In the genomic region with DNA sequence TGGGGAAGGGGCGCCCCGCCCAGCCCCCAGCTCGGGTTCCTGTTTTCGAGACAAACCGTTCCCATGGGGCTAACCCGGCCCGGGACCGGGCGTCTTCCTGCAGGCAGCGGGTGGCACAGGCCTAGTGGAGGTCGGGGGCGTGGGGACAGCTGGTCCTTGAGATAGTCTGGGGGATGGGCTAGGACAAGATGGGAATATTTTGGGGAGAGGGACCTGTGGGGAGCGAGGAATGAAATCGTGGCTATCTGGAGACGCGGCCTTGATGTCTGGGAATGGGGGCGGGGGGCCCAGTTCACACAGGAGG, we compare ENCODE assay signal across 8 cellular contexts. TPM values are rescaled to one million over a fixed set of nuclear protein-coding genes. Genes with fewer than 3 reads are reported as not detected.
DNase-seq lines count a peak whose midpoint lies in the region; ATAC-seq and TF ChIP-seq lines count a peak whose summit lies in the region.

No MANE protein-coding gene starts in this region.

- peak overlapping the region; percentile 55 to 87 for H3K27ac Mint-ChIP-seq in activated naive CD4-positive, alpha-beta T cell treated with anti-CD3 and anti-CD28 coated beads, Interleukin-2, amount 50 U/mL, for 72 hours

- H3K9me3 Mint-ChIP-seq in activated naive CD4-positive, alpha-beta T cell treated with anti-CD3 and anti-CD28 coated beads, Interleukin-2, amount 50 U/mL, for 72 hours = no peaks in the 10 kb centered on the region

- DNase-seq in GM13976 (ENCODE audit: low spot score) (peak; percentile 83), RPMI8226 (peak; percentile 62), hepatic stellate cell (ENCODE audit: low spot score) (no peak), NCI-H748 treated with DMSO at 0.1 percent for 48 hours (lab: John Stamatoyannopoulos, UW) (no peak), NCI-H1048 (lab: John Stamatoyannopoulos, UW) (no peak)
- peak; percentile 44 to 84 for DNase-seq in activated naive CD4-positive, alpha-beta T cell treated with anti-CD3 and anti-CD28 coated beads, Interleukin-2, amount 50 U/mL, for 72 hours (ENCODE audit: low spot score in 2 of 2)
- peak; percentile 61 to 66 for DNase-seq in stimulated activated CD4-positive, alpha-beta T cell treated with anti-CD3 and anti-CD28 coated beads, Interleukin-2, amount 100 ng/mL, for 24 hours

- in situ Hi-C loops in GM13976 (cut with MboI; ENCODE audit: low sequenced_read_pairs, unreplicated experiment) = no loop called here

- peak overlapping the region; percentile 44 for H3K4me3 ChIP-seq in iPS-11a (ENCODE audit: low read depth, low read length)

- H3K36me3 Mint-ChIP-seq in activated naive CD4-positive, alpha-beta T cell treated with anti-CD3 and anti-CD28 coated beads, Interleukin-2, amount 50 U/mL, for 72 hours = no peaks in the 10 kb centered on the region

- ATAC-seq in activated naive CD4-positive, alpha-beta T cell treated with anti-CD3 and anti-CD28 coated beads, Interleukin-2, amount 50 U/mL, for 72 hours = peak in 1 of 2 donors; percentile 40

- TF ChIP-seq CTCF in GM13976 (IDR thresholded peaks at IDR 0.05; ENCODE audit: borderline replicate concordance, control extremely low read depth, extremely low read depth, insufficient read depth, missing control alignments) = no peak

RNA-seq across cellular contexts. Expression of a gene that starts 1.2 kb away (rescaled TPM):
- total RNA-seq in activated naive CD4-positive, alpha-beta T cell treated with anti-CD3 and anti-CD28 coated beads, Interleukin-2, amount 50 U/mL, for 72 hours = 10 to 100 TPM; 12.5 to 12.6 TPM

RNA-seq across cellular contexts. Expression of a gene that starts 14.6 kb away (rescaled TPM):
- 1 to 10 TPM in 1 of 2 donors, under 1 TPM in 1; 0.87 to 2.3 TPM for total RNA-seq in activated naive CD4-positive, alpha-beta T cell treated with anti-CD3 and anti-CD28 coated beads, Interleukin-2, amount 50 U/mL, for 72 hours

RNA-seq across cellular contexts. Expression of a gene that starts 22.2 kb away (rescaled TPM):
- total RNA-seq in activated naive CD4-positive, alpha-beta T cell treated with anti-CD3 and anti-CD28 coated beads, Interleukin-2, amount 50 U/mL, for 72 hours = 1 to 10 TPM in 1 of 2 donors, under 1 TPM in 1; 0.84 to 1.3 TPM

RNA-seq across cellular contexts. Expression of a gene that starts 33.2 kb away (rescaled TPM):
- total RNA-seq in activated naive CD4-positive, alpha-beta T cell treated with anti-CD3 and anti-CD28 coated beads, Interleukin-2, amount 50 U/mL, for 72 hours = 100 to 1,000 TPM; 323 to 406 TPM

RNA-seq across cellular contexts. Expression of a gene that starts 57.8 kb away (rescaled TPM):
- 10 to 100 TPM; 67.7 to 83.2 TPM for total RNA-seq in activated naive CD4-positive, alpha-beta T cell treated with anti-CD3 and anti-CD28 coated beads, Interleukin-2, amount 50 U/mL, for 72 hours

Comparison
In these comparisons a context has a peak if more than half of its experiments do, and no peak if none do; other contexts are left out.
1. DNase-seq: peak in GM13976 (single experiment), RPMI8226 (single experiment), activated naive CD4-positive, alpha-beta T cell treated with anti-CD3 and anti-CD28 coated beads, Interleukin-2, amount 50 U/mL, for 72 hours (2 of 2) and stimulated activated CD4-positive, alpha-beta T cell treated with anti-CD3 and anti-CD28 coated beads, Interleukin-2, amount 100 ng/mL, for 24 hours (2 of 2); none in hepatic stellate cell (single experiment), NCI-H748 treated with DMSO at 0.1 percent for 48 hours (single experiment) and NCI-H1048 (single experiment).